Comparison of ENCODE assay signal across 1 cellular context in genomic region chr18:26052497-26052896, GRCh38.
TF ChIP-seq lines count a peak whose summit lies in the region.

No MANE protein-coding gene starts in this region.

TF ChIP-seq in IMR-90, 13 proteins besides CTCF, POLR2A, EP300 and RAD21:
- TF ChIP-seq FOS (IDR thresholded peaks at IDR 0.05; ENCODE audit: low read depth, low read length): no peak
- no peak for TF ChIP-seq ELK1 (IDR thresholded peaks at IDR 0.05; ENCODE audit: borderline replicate concordance, low read depth, low read length)
- no peak for TF ChIP-seq CEBPB (IDR thresholded peaks at IDR 0.05; ENCODE audit: low read depth, low read length)
- no peak for TF ChIP-seq NFE2L2 (IDR thresholded peaks at IDR 0.05; ENCODE audit: low read depth, low read length)
- TF ChIP-seq MAZ (IDR thresholded peaks at IDR 0.05; ENCODE audit: borderline replicate concordance, low read depth, low read length): no peak
- no peak for TF ChIP-seq MXI1 (IDR thresholded peaks at IDR 0.05; ENCODE audit: borderline replicate concordance, low read depth, low read length)
- no peak for TF ChIP-seq USF2 (IDR thresholded peaks at IDR 0.05; ENCODE audit: low read depth, low read length)
- no peak for TF ChIP-seq BHLHE40 (IDR thresholded peaks at IDR 0.05; ENCODE audit: low read depth, low read length)
- TF ChIP-seq SMC3 (IDR thresholded peaks at IDR 0.05; ENCODE audit: low read depth, low read length): no peak
- no peak for TF ChIP-seq RCOR1 (IDR thresholded peaks at IDR 0.05; ENCODE audit: insufficient replicate concordance, low read length)
- no peak for TF ChIP-seq RFX5 (IDR thresholded peaks at IDR 0.05; ENCODE audit: low read depth, low read length)
- TF ChIP-seq CHD1 (IDR thresholded peaks at IDR 0.05; ENCODE audit: low read depth, low read length): no peak
- TF ChIP-seq MAFK (IDR thresholded peaks at IDR 0.05; ENCODE audit: low read depth, low read length): no peak
